Comparison of ENCODE assay signal across 12 cellular contexts in genomic region chr7:150715738-150716137, GRCh38. TPM values are rescaled to one million over a fixed set of nuclear protein-coding genes. Genes with fewer than 3 reads are reported as not detected.
DNase-seq lines count a peak whose midpoint lies in the region; ATAC-seq and TF ChIP-seq lines count a peak whose summit lies in the region.
"Had no signal": no experiment of that assay in that cellular context is flagged by ENCODE, and none has a peak within 500 bp of the region (broad histone marks: within the 10 kb centered on the region; RNA-seq: fewer than 3 reads in every experiment).

No MANE protein-coding gene starts in this region.

- no peaks in the 10 kb centered on the region for H3K4me1 ChIP-seq in adrenal gland (replicated peaks in 1 of 2)
- no peaks in the 10 kb centered on the region for H3K4me1 ChIP-seq in mucosa of descending colon (ENCODE audit: low read depth)
- peaks cover 7 to 24% (median 20%) of the 10 kb centered on the region in 4 donors for H3K4me1 ChIP-seq in upper lobe of left lung

- no peak for TF ChIP-seq POLR2A in adrenal gland (IDR thresholded peaks at IDR 0.05)
- no peak for TF ChIP-seq POLR2A in upper lobe of left lung (IDR thresholded peaks at IDR 0.05)

- intact Hi-C loops in adrenal gland (cut with DNase I) (no loop called here), mucosa of descending colon (cut with DNase I, micrococcal nuclease) (no loop called here)

- no peaks in the 10 kb centered on the region for H3K36me3 ChIP-seq in adrenal gland (replicated peaks in 1 of 2)
- no peaks in the 10 kb centered on the region for H3K36me3 ChIP-seq in mucosa of descending colon (ENCODE audit: low read depth)
- H3K36me3 ChIP-seq in upper lobe of left lung, result peaks cover 0 to 18% (median 9%) of the 10 kb centered on the region in 4 donors

- H3K4me3 ChIP-seq in adrenal gland (no peak overlapping the region), mucosa of descending colon (no peak overlapping the region), upper lobe of left lung (peak overlapping the region in 3 of 4 donors; percentile 44 to 64 (median 56))
- H3K4me3 ChIP-seq: GM23338 had no signal

- H3K4me3 Mint-ChIP-seq in activated naive CD4-positive, alpha-beta T cell treated with anti-CD3 and anti-CD28 coated beads, Interleukin-2, amount 50 U/mL, for 24 hours, result peak overlapping the region; percentile 87
- H3K4me3 Mint-ChIP-seq in WTC11, result no peak overlapping the region
- H3K4me3 Mint-ChIP-seq: GM23338 had no signal

- peak overlapping the region; percentile 99 for H3K27ac Mint-ChIP-seq in activated naive CD4-positive, alpha-beta T cell treated with anti-CD3 and anti-CD28 coated beads, Interleukin-2, amount 50 U/mL, for 24 hours
- H3K27ac Mint-ChIP-seq in WTC11, result no peak overlapping the region
- H3K27ac Mint-ChIP-seq: GM23338 had no signal

- no peak for DNase-seq in activated naive CD4-positive, alpha-beta T cell treated with anti-CD3 and anti-CD28 coated beads, Interleukin-2, amount 50 U/mL, for 16 hours
- DNase-seq in adrenal gland (no peak), mucosa of descending colon (no peak), upper lobe of left lung (no peak), WTC11 (ENCODE audit: low spot score) (no peak), GM20000 (ENCODE audit: low spot score) (no peak), SK-N-DZ (ENCODE audit: low spot score) (no peak)
- DNase-seq: IMR-90, NCI-H1436 treated with DMSO at 0.1 percent for 48 hours had no signal

- peak overlapping the region in 3 of 5 donors; percentile 13 to 82 (median 50) for H3K27ac ChIP-seq in adrenal gland
- H3K27ac ChIP-seq in upper lobe of left lung, result peak overlapping the region; percentile 76 to 91 (median 84)

- peaks cover 11% of the 10 kb centered on the region for H3K9me3 Mint-ChIP-seq in activated naive CD4-positive, alpha-beta T cell treated with anti-CD3 and anti-CD28 coated beads, Interleukin-2, amount 50 U/mL, for 24 hours
- peaks cover 16% of the 10 kb centered on the region for H3K9me3 Mint-ChIP-seq in WTC11

- H3K4me1 Mint-ChIP-seq in activated naive CD4-positive, alpha-beta T cell treated with anti-CD3 and anti-CD28 coated beads, Interleukin-2, amount 50 U/mL, for 24 hours, result peaks cover 69% of the 10 kb centered on the region
- H3K4me1 Mint-ChIP-seq in WTC11, result no peaks in the 10 kb centered on the region
- H3K4me1 Mint-ChIP-seq: GM23338 had no signal

- H3K9me3 ChIP-seq in adrenal gland (replicated peaks in 1 of 3), result no peaks in the 10 kb centered on the region
- H3K9me3 ChIP-seq in mucosa of descending colon, result no peaks in the 10 kb centered on the region
- H3K9me3 ChIP-seq in upper lobe of left lung, result peaks cover 0 to 9% (median 0%) of the 10 kb centered on the region in 4 donors

- H3K27me3 ChIP-seq in adrenal gland, result no peaks in the 10 kb centered on the region
- H3K27me3 ChIP-seq in upper lobe of left lung, result no peaks in the 10 kb centered on the region

- TF ChIP-seq CTCF in adrenal gland (IDR thresholded peaks at IDR 0.05) (no peak), mucosa of descending colon (IDR thresholded peaks at IDR 0.05) (no peak), upper lobe of left lung (IDR thresholded peaks at IDR 0.05) (no peak), WTC11 (IDR thresholded peaks at IDR 0.05) (no peak), GM20000 (IDR thresholded peaks at IDR 0.05; ENCODE audit: extremely low read depth, missing control alignments) (no peak)

- WGBS in adrenal gland, 4 donors, result 44 to 60% (median 53%) methylated on average over 4 of the region's 4 CpGs
- WGBS in upper lobe of left lung, 2 donors, result 36 to 48% methylated on average over 4 of the region's 4 CpGs

- ATAC-seq in mucosa of descending colon (peak; percentile 22), upper lobe of left lung (ENCODE audit: low FRiP score in 2 of 2) (peak in 1 of 2 donors; percentile 15), WTC11 (no peak)
- ATAC-seq: GM23338 had no signal

- TF ChIP-seq EP300 in upper lobe of left lung (IDR thresholded peaks at IDR 0.05), result no peak

- POLR2A ChIA-PET in WTC11 (lab: Charles Lee), result no interaction called here

- CTCF ChIA-PET in WTC11 (lab: Charles Lee), result interaction anchor here (0.6 kb wide), 1 partner anchor 298 kb away, joined by 4 read pairs; no protein-coding TSS in a partner anchor

- peaks cover 22% of the 10 kb centered on the region for H3K36me3 Mint-ChIP-seq in activated naive CD4-positive, alpha-beta T cell treated with anti-CD3 and anti-CD28 coated beads, Interleukin-2, amount 50 U/mL, for 24 hours
- no peaks in the 10 kb centered on the region for H3K36me3 Mint-ChIP-seq in WTC11

- H3K27me3 Mint-ChIP-seq in activated naive CD4-positive, alpha-beta T cell treated with anti-CD3 and anti-CD28 coated beads, Interleukin-2, amount 50 U/mL, for 24 hours, result no peaks in the 10 kb centered on the region
- peaks cover 85% of the 10 kb centered on the region for H3K27me3 Mint-ChIP-seq in WTC11 (ENCODE audit: low read depth)

TF ChIP-seq in WTC11, 78 proteins besides CTCF, POLR2A, EP300 and RAD21 (continues in another document):
- TF ChIP-seq E2F4 (CRISPR knock-in tag; IDR thresholded peaks at IDR 0.05; ENCODE audit: borderline replicate concordance, low read depth), result no peak
- TF ChIP-seq SOX15 (CRISPR knock-in tag; IDR thresholded peaks at IDR 0.05), result no peak
- no peak for TF ChIP-seq MAX (CRISPR knock-in tag; IDR thresholded peaks at IDR 0.05)
- no peak for TF ChIP-seq TEAD4 (CRISPR knock-in tag; IDR thresholded peaks at IDR 0.05)
- TF ChIP-seq MYBL2 (CRISPR knock-in tag; IDR thresholded peaks at IDR 0.05), result no peak
- TF ChIP-seq FOXP4 (CRISPR knock-in tag; IDR thresholded peaks at IDR 0.05), result no peak
- no peak for TF ChIP-seq ZNF416 (CRISPR knock-in tag; IDR thresholded peaks at IDR 0.05)
- no peak for TF ChIP-seq PRRX2 (CRISPR knock-in tag; IDR thresholded peaks at IDR 0.05)
- TF ChIP-seq NFYB (CRISPR knock-in tag; conservative IDR thresholded peaks at IDR 0.05; ENCODE audit: low read depth), result no peak
- no peak for TF ChIP-seq RORB (CRISPR knock-in tag; IDR thresholded peaks at IDR 0.05)
- no peak for TF ChIP-seq RELA (CRISPR knock-in tag; IDR thresholded peaks at IDR 0.05; ENCODE audit: borderline replicate concordance)
- TF ChIP-seq CREB1 (CRISPR knock-in tag; IDR thresholded peaks at IDR 0.05), result no peak

RNA-seq across cellular contexts. Expression of gene GIMAP1, which starts 0.7 kb away (rescaled TPM):
- total RNA-seq in adrenal gland (10 to 100 TPM in 1 of 8 donors, 1 to 10 TPM in 7; 2.4 to 11.2 (median 7.9) TPM), mucosa of descending colon (1 to 10 TPM in 2 of 3 donors, under 1 TPM in 1; 0.84 to 3.6 (median 2.9) TPM), upper lobe of left lung (10 to 100 TPM in 5 of 6 donors, 1 to 10 TPM in 1; 8.4 to 13.5 (median 12.1) TPM), WTC11 (2021) (0.05 to 0.09 TPM in 2 of 3 replicates, not detected in the other)
- polyA plus RNA-seq in adrenal gland, result 1 to 10 TPM; 1.5 to 4.7 (median 4.2) TPM
- polyA plus RNA-seq in SK-N-DZ (2014; cell fraction: cytosol; rRNA removed), result not detected in 2 replicates
- polyA plus RNA-seq in SK-N-DZ (2014; cell fraction: nucleus; rRNA removed), result not detected in 2 replicates
- total RNA-seq: G401, GM23338, IMR-90 had no signal
- polyA plus RNA-seq: GM23338, IMR-90 had no signal

RNA-seq across cellular contexts. Expression of gene GIMAP5, which starts 21.5 kb away (rescaled TPM):
- 10 to 100 TPM in 7 of 8 donors, 1 to 10 TPM in 1; 7.9 to 65.0 (median 19.2) TPM for total RNA-seq in adrenal gland
- polyA plus RNA-seq in adrenal gland, result 10 to 100 TPM; 13.2 to 32.9 (median 29.7) TPM
- 10 to 100 TPM in 1 of 3 donors, 1 to 10 TPM in 2; 3.1 to 10.3 (median 9.3) TPM for total RNA-seq in mucosa of descending colon
- 100 to 1,000 TPM in 1 of 6 donors, 10 to 100 TPM in 5; 28.0 to 103 (median 41.3) TPM for total RNA-seq in upper lobe of left lung
- 0.24 to 0.46 TPM (median 0.39 TPM) in 3 replicates for total RNA-seq in WTC11 (2021)
- polyA plus RNA-seq in SK-N-DZ (2014; cell fraction: cytosol; rRNA removed), result not detected in 2 replicates
- polyA plus RNA-seq in SK-N-DZ (2014; cell fraction: nucleus; rRNA removed), result not detected in 2 replicates
- total RNA-seq: G401, GM23338, IMR-90 had no signal
- polyA plus RNA-seq: GM23338, IMR-90 had no signal

RNA-seq across cellular contexts. Expression of gene GIMAP2, which starts 30.2 kb away (rescaled TPM):
- total RNA-seq in adrenal gland, result 10 to 100 TPM in 7 of 8 donors, 1 to 10 TPM in 1; 8.1 to 23.6 (median 15.5) TPM
- 10 to 100 TPM in 1 of 3 donors, 1 to 10 TPM in 2; 5.2 to 10.9 (median 7.8) TPM for polyA plus RNA-seq in adrenal gland
- 1 to 10 TPM; 8.1 to 8.6 (median 8.3) TPM for total RNA-seq in mucosa of descending colon
- 10 to 100 TPM; 15.5 to 34.0 (median 23.0) TPM for total RNA-seq in upper lobe of left lung
- total RNA-seq in WTC11 (2021), result 0.15 to 0.37 TPM (median 0.18 TPM) in 3 replicates
- not detected in 2 replicates for polyA plus RNA-seq in SK-N-DZ (2014; cell fraction: cytosol; rRNA removed)
- not detected in 2 replicates for polyA plus RNA-seq in SK-N-DZ (2014; cell fraction: nucleus; rRNA removed)
- total RNA-seq: G401, GM23338 had no signal
- polyA plus RNA-seq: GM23338, IMR-90 had no signal

Comparison
In these comparisons a context has a peak if more than half of its experiments do, and no peak if none do; other contexts are left out.
1. H3K4me3 ChIP-seq: peak in upper lobe of left lung (3 of 4); none in adrenal gland (0 of 4) and mucosa of descending colon (single experiment).